Comparison of ENCODE assay signal across 10 cellular contexts in genomic region chr3:170751083-170751893, GRCh38.
DNase-seq lines count a peak whose midpoint lies in the region; ATAC-seq and TF ChIP-seq lines count a peak whose summit lies in the region.
"Had no signal": no experiment of that assay in that cellular context is flagged by ENCODE, and none has a peak within 500 bp of the region (broad histone marks: within the 10 kb centered on the region; RNA-seq: fewer than 3 reads in every experiment).

No MANE protein-coding gene starts in this region.

- H3K27me3 ChIP-seq in A673 (replicated peaks; ENCODE audit: insufficient read depth, low read depth, low read length, poor library complexity) (no peaks in the 10 kb centered on the region), right lobe of liver (no peaks in the 10 kb centered on the region)

- no peaks in the 10 kb centered on the region for H3K27me3 Mint-ChIP-seq in type B pancreatic cell

- WGBS in right lobe of liver (ENCODE audit: insufficient coverage, low coverage, low lambda C conversion rate, missing lambda C conversion rate) = 49% methylated on average over 2 of the region's 2 CpGs

- H3K4me3 ChIP-seq in A673 (ENCODE audit: low read depth, low read length, poor library complexity, severe bottlenecking) (no peak overlapping the region), right lobe of liver (no peak overlapping the region)

- intact Hi-C loops in A673 (cut with micrococcal nuclease; ENCODE audit: unreplicated experiment) (no loop called here), right lobe of liver (cut with DNase I) (no loop called here)

- no peak overlapping the region for H3K4me3 Mint-ChIP-seq in type B pancreatic cell
- H3K4me3 Mint-ChIP-seq: activated T-helper 17 cell treated with anti-CD3 and anti-CD28 coated beads, Interleukin-2, amount 50 U/mL, for 72 hours had no signal

- in situ Hi-C loops in T47D (cut with HindIII; ENCODE audit: low pct_unique_long_range_greater_than_20kb, low sequenced_read_pairs) = no loop called here

- peak overlapping the region; percentile 79 for H3K27ac ChIP-seq in A673 (ENCODE audit: low read depth, low read length, poor library complexity, severe bottlenecking)
- H3K27ac ChIP-seq in right lobe of liver = no peak overlapping the region

- H3K4me1 ChIP-seq in A673 (ENCODE audit: insufficient read depth, low read length, poor library complexity, severe bottlenecking) = peaks cover 37% of the 10 kb centered on the region
- H3K4me1 ChIP-seq in right lobe of liver = peaks cover 0 to 5% (median 0%) of the 10 kb centered on the region in 4 donors

- H3K9me3 ChIP-seq in A673 (ENCODE audit: low read depth, low read length, poor library complexity, severe bottlenecking) (no peaks in the 10 kb centered on the region), right lobe of liver (no peaks in the 10 kb centered on the region)

- BruUV-seq in A673 (replicated peaks; lab: Mats Ljungman, UMichigan) = no TSS peak

- peak; percentile 91 for DNase-seq in A673 (ENCODE audit: low spot score)
- peak; percentile 31 for DNase-seq in HT-29 (ENCODE audit: low spot score)
- peak; percentile 37 to 92 for DNase-seq in T47D (ENCODE audit: low read depth in 1 of 2, low spot score in 1 of 2)
- peak in 1 of 3 donors; percentile 36 for DNase-seq in right lobe of liver
- DNase-seq in type B pancreatic cell (ENCODE audit: extremely low spot score, unreplicated experiment) = no peak
- no peak for DNase-seq in NCI-H2227 treated with DMSO at 0.1 percent for 48 hours (lab: John Stamatoyannopoulos, UW)
- DNase-seq: NCI-H510A treated with DMSO at 0.1 percent for 48 hours had no signal

- H3K36me3 ChIP-seq in A673 (ENCODE audit: insufficient read depth, low read length, poor library complexity, severe bottlenecking) (no peaks in the 10 kb centered on the region), right lobe of liver (no peaks in the 10 kb centered on the region)

- TF ChIP-seq POLR2A in right lobe of liver (IDR thresholded peaks at IDR 0.05) = no peak

- peak in 3 of 4 donors; percentile 53 to 93 (median 63) for ATAC-seq in right lobe of liver
- ATAC-seq in HG02852 (IDR thresholded peaks at IDR 0.05; ENCODE audit: unreplicated experiment) = no peak
- ATAC-seq in GM21786 (IDR thresholded peaks at IDR 0.05; ENCODE audit: unreplicated experiment) = no peak
- ATAC-seq: activated T-helper 17 cell treated with anti-CD3 and anti-CD28 coated beads, Interleukin-2, amount 50 U/mL, for 72 hours had no signal

- H3K36me3 Mint-ChIP-seq in type B pancreatic cell = no peaks in the 10 kb centered on the region

- H3K9me3 Mint-ChIP-seq in type B pancreatic cell = no peaks in the 10 kb centered on the region
- H3K9me3 Mint-ChIP-seq: activated T-helper 17 cell treated with anti-CD3 and anti-CD28 coated beads, Interleukin-2, amount 50 U/mL, for 72 hours had no signal

- no peak for TF ChIP-seq CTCF in A673 (conservative IDR thresholded peaks at IDR 0.05; ENCODE audit: low read depth, low read length)
- TF ChIP-seq CTCF in right lobe of liver (IDR thresholded peaks at IDR 0.05) = no peak
- TF ChIP-seq CTCF in type B pancreatic cell (conservative IDR thresholded peaks at IDR 0.05) = no peak

- CTCF ChIA-PET in A673 (lab: Charles Lee) = no interaction called here

- POLR2A ChIA-PET in A673 (lab: Charles Lee; ENCODE audit: low non-redundant PET) = interaction anchor here (0.6 kb wide), 2 partner anchors 119 to 1093 kb away, joined by 3 read pairs; partner anchors contain the start of gene RPL22L1

- H3K27ac Mint-ChIP-seq in type B pancreatic cell = no peak overlapping the region
- H3K27ac Mint-ChIP-seq: activated T-helper 17 cell treated with anti-CD3 and anti-CD28 coated beads, Interleukin-2, amount 50 U/mL, for 72 hours had no signal

- H3K4me1 Mint-ChIP-seq in type B pancreatic cell (ENCODE audit: unreplicated experiment) = peaks cover 28% of the 10 kb centered on the region
- H3K4me1 Mint-ChIP-seq: activated T-helper 17 cell treated with anti-CD3 and anti-CD28 coated beads, Interleukin-2, amount 50 U/mL, for 72 hours had no signal

Comparison
In these comparisons a context has a peak if more than half of its experiments do, and no peak if none do; other contexts are left out.
1. DNase-seq: peak in A673 (single experiment), HT-29 (single experiment) and T47D (2 of 2); none in type B pancreatic cell (single experiment) and NCI-H2227 treated with DMSO at 0.1 percent for 48 hours (single experiment).
2. ATAC-seq: peak in right lobe of liver (3 of 4); none in HG02852 (single experiment) and GM21786 (single experiment).